Comparison of ENCODE assay signal across 24 cellular contexts in the genomic region with DNA sequence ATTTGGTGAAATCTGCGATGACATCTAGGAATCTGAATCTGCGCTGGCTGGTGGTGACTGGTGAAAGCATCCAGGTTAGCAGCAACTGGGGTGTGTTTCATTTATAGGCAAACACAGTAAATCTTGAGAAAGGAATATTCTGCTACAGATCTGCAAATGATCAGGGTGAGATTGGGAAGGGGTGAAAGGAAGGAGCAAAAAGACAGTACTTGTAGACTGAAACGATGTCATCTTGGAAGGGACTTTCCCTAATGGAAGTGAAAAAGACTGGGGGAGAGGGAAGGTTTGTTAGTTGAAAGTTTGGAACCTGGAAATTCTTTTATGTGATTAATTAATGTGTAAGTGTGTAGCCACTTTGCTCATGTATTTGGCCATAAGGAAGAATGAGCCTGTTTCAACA.
"Had no signal": no experiment of that assay in that cellular context is flagged by ENCODE, and none has a peak within 500 bp of the region (broad histone marks: within the 10 kb centered on the region; RNA-seq: fewer than 3 reads in every experiment).

No MANE protein-coding gene starts in this region.

- H3K4me1 ChIP-seq: foreskin keratinocyte, heart left ventricle, left lung, lower lobe of right lung had no signal

- H3K9me3 ChIP-seq: esophagus muscularis mucosa, gastroesophageal sphincter, heart left ventricle, lower lobe of right lung, mucosa of descending colon had no signal

- DNase-seq: dermis blood vessel endothelial cell; dorsolateral prefrontal cortex; effector CD4-positive, alpha-beta T cell; effector memory CD4-positive, alpha-beta T cell; foreskin keratinocyte; heart left ventricle; hypothalamus; immature natural killer cell; islet precursor cell; left cardiac atrium; left lung; left ventricle myocardium superior; lower lobe of right lung; mesenchymal stem cell; mucosa of descending colon; naive B cell had no signal

- H3K4me1 Mint-ChIP-seq: immature natural killer cell, mesothelial cell of epicardium, naive B cell had no signal

- H3K27ac ChIP-seq: coronary artery, dorsolateral prefrontal cortex, esophagus muscularis mucosa, foreskin keratinocyte, gastroesophageal sphincter, heart left ventricle, hepatocyte, left lung, lower lobe of right lung had no signal

- H3K9me3 Mint-ChIP-seq: mesothelial cell of epicardium had no signal

- H3K4me3 ChIP-seq: coronary artery, dorsolateral prefrontal cortex, esophagus muscularis mucosa, gastroesophageal sphincter, heart left ventricle, hepatocyte, left lung, lower lobe of right lung, mucosa of descending colon had no signal

- H2AFZ ChIP-seq: hepatocyte had no signal

- H3K4me2 ChIP-seq: hepatocyte had no signal

- H3K27me3 ChIP-seq: dorsolateral prefrontal cortex, esophagus muscularis mucosa, foreskin keratinocyte, gastroesophageal sphincter, heart left ventricle, hepatocyte, left lung had no signal

- FAIRE-seq: colon, endothelial cell of umbilical vein, frontal cortex had no signal

- H3K4me3 Mint-ChIP-seq: immature natural killer cell, mesothelial cell of epicardium, naive B cell had no signal

- ATAC-seq: foreskin keratinocyte, gastroesophageal sphincter, heart left ventricle, left cardiac atrium, left ventricle myocardium superior, lower lobe of right lung, mucosa of descending colon had no signal

- H3K27ac Mint-ChIP-seq: immature natural killer cell, mesothelial cell of epicardium, naive B cell had no signal

- H3K36me3 ChIP-seq: esophagus muscularis mucosa, gastroesophageal sphincter, heart left ventricle, left lung, lower lobe of right lung had no signal

- H3K36me3 Mint-ChIP-seq: immature natural killer cell, mesothelial cell of epicardium, naive B cell had no signal
